Comparison of ENCODE assay signal across 27 cellular contexts in genomic region chr2:238125127-238125885, GRCh38. TPM values are rescaled to one million over a fixed set of nuclear protein-coding genes. Genes with fewer than 3 reads are reported as not detected.
DNase-seq lines count a peak whose midpoint lies in the region; ATAC-seq, FAIRE-seq and TF ChIP-seq lines count a peak whose summit lies in the region.
"Had no signal": no experiment of that assay in that cellular context is flagged by ENCODE, and none has a peak within 500 bp of the region (broad histone marks: within the 10 kb centered on the region; RNA-seq: fewer than 3 reads in every experiment).

No MANE protein-coding gene starts in this region.

- H3K9me3 ChIP-seq in GM12878 (replicated peaks; ENCODE audit: control insufficient read depth, insufficient read depth, low read length): peaks cover 4% of the 10 kb centered on the region; the same call in 2 of the 3 replicates
- no peaks in the 10 kb centered on the region for H3K9me3 ChIP-seq in kidney (ENCODE audit: control insufficient read depth in 1 of 2, low read length in 2 of 2)
- H3K9me3 ChIP-seq in psoas muscle: no peaks in the 10 kb centered on the region
- H3K9me3 ChIP-seq: BLaER1 treated with 17β-estradiol and CSF1 and Interleukin-3, amounts not matched to agents 10 nM and 100 nM; Caco-2; SK-N-SH had no signal

- H3K27me3 Mint-ChIP-seq in activated T-cell treated with anti-CD3 and anti-CD28 coated beads, Interleukin-2, amount 50 U/mL, for 24 hours: no peaks in the 10 kb centered on the region
- H3K27me3 Mint-ChIP-seq: CD4-positive, alpha-beta memory T cell had no signal

- no peak overlapping the region for H3K9ac ChIP-seq in GM12878 (ENCODE audit: control insufficient read depth, insufficient read depth, low read length)
- no peak overlapping the region for H3K9ac ChIP-seq in kidney (ENCODE audit: low read length in 2 of 2)
- H3K9ac ChIP-seq: BLaER1 treated with 17β-estradiol and CSF1 and Interleukin-3, amounts not matched to agents 10 nM and 100 nM; SK-N-SH had no signal

- H3K79me2 ChIP-seq in GM12878 (ENCODE audit: control insufficient read depth, insufficient read depth, low read length): no peaks in the 10 kb centered on the region

- no peaks in the 10 kb centered on the region for H4K20me1 ChIP-seq in GM12878 (ENCODE audit: control insufficient read depth, insufficient read depth)

- CTCF ChIA-PET in GM12878 (lab: Yijun Ruan, JAX): interaction anchor here (0.7 to 0.8 kb wide), 2 partner anchors 14 to 78 kb away, joined by 3 to 4 read pairs; partner anchors contain the start of gene ILKAP

- no peak for TF ChIP-seq EP300 in GM12878 (IDR thresholded peaks at IDR 0.05; ENCODE audit: borderline replicate concordance in 1 of 2, control insufficient read depth in 1 of 2, low read depth in 2 of 2, low read length in 2 of 2)

- in situ Hi-C loops in GM12878 (cut with MboI): no loop called here

- ATAC-seq in Right ventricle myocardium inferior: no peak
- peak; percentile 8; the same call in 1 of the 3 replicates for ATAC-seq in GM12878
- no peak for ATAC-seq in psoas muscle
- ATAC-seq in GM21447 (IDR thresholded peaks at IDR 0.05; ENCODE audit: unreplicated experiment): no peak

- RAD21 ChIA-PET in GM12878 (lab: Charles Lee; ENCODE audit: unreplicated experiment): no interaction called here

- no peak for TF ChIP-seq CTCF in GM12878 (IDR thresholded peaks at IDR 0.05 in 2 of 3, conservative IDR thresholded peaks at IDR 0.05 in 1 of 3; ENCODE audit: control insufficient read depth in 2 of 3, extremely low read depth in 1 of 3, insufficient read depth in 1 of 3, low read depth in 3 of 3, low read length in 3 of 3)
- TF ChIP-seq CTCF in kidney (IDR thresholded peaks at IDR 0.05; ENCODE audit: borderline replicate concordance, extremely low read depth, insufficient read depth): no peak
- TF ChIP-seq CTCF in psoas muscle (IDR thresholded peaks at IDR 0.05): no peak

- FAIRE-seq in GM12878 (lab: Jason Lieb, UNC) (no peak), kidney (lab: Jason Lieb, UNC) (no peak)
- FAIRE-seq: G401.6, GM18507 had no signal

- H3K36me3 ChIP-seq in GM12878 (ENCODE audit: control insufficient read depth in 2 of 2, insufficient read depth in 2 of 2, low read length in 1 of 2): no peaks in the 10 kb centered on the region
- no peaks in the 10 kb centered on the region for H3K36me3 ChIP-seq in kidney (ENCODE audit: control insufficient read depth in 1 of 2, insufficient read depth in 2 of 2, low read length in 2 of 2)
- H3K36me3 ChIP-seq in psoas muscle (ENCODE audit: insufficient read depth in 1 of 2, low read depth in 1 of 2): no peaks in the 10 kb centered on the region
- H3K36me3 ChIP-seq: BLaER1 treated with 17β-estradiol and CSF1 and Interleukin-3, amounts not matched to agents 10 nM and 100 nM had no signal

- H3K27ac ChIP-seq in GM12878 (ENCODE audit: control insufficient read depth, insufficient read depth) (no peak overlapping the region), kidney (ENCODE audit: low read depth in 2 of 2, low read length in 2 of 2) (no peak overlapping the region), psoas muscle (no peak overlapping the region)
- H3K27ac ChIP-seq: BLaER1 treated with 17β-estradiol and CSF1 and Interleukin-3, amounts not matched to agents 10 nM and 100 nM; PC-9 had no signal

- no peak overlapping the region for H3K4me3 Mint-ChIP-seq in activated T-cell treated with anti-CD3 and anti-CD28 coated beads, Interleukin-2, amount 50 U/mL, for 24 hours
- H3K4me3 Mint-ChIP-seq: CD4-positive, alpha-beta memory T cell had no signal

- H3K36me3 Mint-ChIP-seq in activated T-cell treated with anti-CD3 and anti-CD28 coated beads, Interleukin-2, amount 50 U/mL, for 24 hours (ENCODE audit: low read depth): no peaks in the 10 kb centered on the region
- H3K36me3 Mint-ChIP-seq: CD4-positive, alpha-beta memory T cell had no signal

- no peaks in the 10 kb centered on the region for H3K27me3 ChIP-seq in GM12878 (replicated peaks in 1 of 2; ENCODE audit: control insufficient read depth in 2 of 2, insufficient read depth in 2 of 2, low read length in 1 of 2)
- H3K27me3 ChIP-seq in psoas muscle (ENCODE audit: insufficient read depth in 3 of 3, low read length in 2 of 3): no peaks in the 10 kb centered on the region

- no peak overlapping the region for H3K27ac Mint-ChIP-seq in activated T-cell treated with anti-CD3 and anti-CD28 coated beads, Interleukin-2, amount 50 U/mL, for 24 hours
- H3K27ac Mint-ChIP-seq: CD4-positive, alpha-beta memory T cell had no signal

- H3K4me1 Mint-ChIP-seq in activated T-cell treated with anti-CD3 and anti-CD28 coated beads, Interleukin-2, amount 50 U/mL, for 24 hours (ENCODE audit: low read depth): no peaks in the 10 kb centered on the region

- SMC1A ChIA-PET in GM12878 (lab: Charles Lee; ENCODE audit: uncharacterized antibody, unreplicated experiment): interaction anchor here (1.0 kb wide), 1 partner anchor 16 kb away, joined by 4 read pairs; no protein-coding TSS in a partner anchor

- 58% methylated on average over 19 of the region's 20 CpGs for WGBS in GM12878 (ENCODE audit: insufficient coverage, insufficient replicate concordance, low lambda C conversion rate, missing lambda C conversion rate)
- 89 to 93% (median 91%) methylated on average over 16 to 20 of the region's 20 CpGs for WGBS in psoas muscle, 3 donors

- BruUV-seq in GM12878 (replicated peaks; lab: Mats Ljungman, UMichigan): no TSS peak

- POLR2A ChIA-PET in GM12878 (lab: Charles Lee): no interaction called here

- no peaks in the 10 kb centered on the region for H3K9me3 Mint-ChIP-seq in activated T-cell treated with anti-CD3 and anti-CD28 coated beads, Interleukin-2, amount 50 U/mL, for 24 hours
- H3K9me3 Mint-ChIP-seq: CD4-positive, alpha-beta memory T cell had no signal

- TF ChIP-seq RAD21 in GM12878 (IDR thresholded peaks at IDR 0.05; ENCODE audit: insufficient read depth, low read depth, low read length): no peak

- H3K4me1 ChIP-seq in GM12878 (ENCODE audit: control insufficient read depth, insufficient read depth, low read length): no peaks in the 10 kb centered on the region
- peaks cover 0 to 3% of the 10 kb centered on the region in 2 donors for H3K4me1 ChIP-seq in kidney (ENCODE audit: control insufficient read depth in 1 of 2, insufficient read depth in 1 of 2, low read depth in 1 of 2, low read length in 2 of 2)
- H3K4me1 ChIP-seq in psoas muscle: no peaks in the 10 kb centered on the region
- H3K4me1 ChIP-seq: Caco-2 had no signal

- H3K4me3 ChIP-seq in GM12878 (no peak overlapping the region), kidney (ENCODE audit: low read length in 2 of 2) (no peak overlapping the region), psoas muscle (no peak overlapping the region)
- H3K4me3 ChIP-seq: BLaER1 treated with 17β-estradiol and CSF1 and Interleukin-3, amounts not matched to agents 10 nM and 100 nM; PC-9 had no signal

- intact Hi-C loops in Right ventricle myocardium inferior (cut with DNase I): no loop called here
- intact Hi-C loops in cardiac septum (cut with DNase I): no loop called here
- intact Hi-C loops in GM12878 (cut with micrococcal nuclease; ENCODE audit: unreplicated experiment): no loop called here
- intact Hi-C loops in kidney (cut with DNase I): no loop called here
- intact Hi-C loops in psoas muscle (cut with DNase I): no loop called here

- TF ChIP-seq POLR2A in GM12878 (IDR thresholded peaks at IDR 0.05; ENCODE audit: low read depth, low read length): no peak

- H3K4me2 ChIP-seq in GM12878 (ENCODE audit: control insufficient read depth, insufficient read depth): no peak overlapping the region
- H3K4me2 ChIP-seq: BLaER1 treated with 17β-estradiol and CSF1 and Interleukin-3, amounts not matched to agents 10 nM and 100 nM; PC-9; SK-N-SH had no signal

- DNase-seq in Right ventricle myocardium inferior (ENCODE audit: missing footprints) (peak; percentile 50), cardiac septum (ENCODE audit: low spot score) (no peak), GM12878 (ENCODE audit: low read depth, low spot score) (no peak), kidney (peak; percentile 57), psoas muscle (peak; percentile 6 to 46)
- no peak for DNase-seq in activated T-cell treated with anti-CD3 and anti-CD28 coated beads, Interleukin-2, amount 50 U/mL, for 24 hours
- DNase-seq: 8988T; Caco-2; CD4-positive, alpha-beta memory T cell; DMS 273 treated with DMSO at 0.1 percent for 48 hours; H7; KBM-7; MM.1S; NCI-H1048; NCI-H146; NCI-H2029; NCI-H2227 treated with DMSO at 0.1 percent for 48 hours; NCI-H510A; NCI-H748 treated with DMSO at 0.1 percent for 48 hours; PC-9; RPMI8226; SIG-M5; SK-N-SH had no signal

- no peak overlapping the region for H2AFZ ChIP-seq in GM12878 (ENCODE audit: control insufficient read depth, low read depth, low read length)
- H2AFZ ChIP-seq: PC-9 had no signal

RNA-seq across cellular contexts. Expression of gene KLHL30, which starts 13.2 kb away (rescaled TPM):
- total RNA-seq in Right ventricle myocardium inferior (20.6 TPM), cardiac septum (14.3 TPM), GM12878 (2014; rRNA removed) (0.05 TPM in 1 of 2 replicates, not detected in the other), GM12878 (2014; rRNA removed; fragmentation: Illumina TruSeq; extraction: Trizol) (not detected in 2 replicates), GM12878 (2021) (0.05 TPM in 1 of 2 replicates, not detected in the other), kidney (5.7 TPM), psoas muscle (100 to 1,000 TPM in 3 of 4 donors, 10 to 100 TPM in 1; 82.1 to 175 (median 153) TPM)
- 0.12 and 0.13 TPM in 2 replicates for total RNA-seq in GM12878 (2013; cell fraction: nucleolus; rRNA removed)
- polyA plus RNA-seq in GM12878 (2011; ENCODE audit: low read depth): not detected
- polyA plus RNA-seq in GM12878 (2011; rRNA removed) (not detected in 2 replicates), GM12878 (2014; fragmentation: Illumina TruSeq; extraction: Trizol) (not detected in 2 replicates), GM12878 (2014; fragmentation: Nextera tagmentation; extraction: Ambion mirVana) (not detected), GM12878 (2014; rRNA removed) (not detected in 2 replicates), GM12878 (2016; fragmentation: Nextera tagmentation; extraction: Ambion mirVana) (under 1 TPM in 1 of 2 experiments, not detected in 1; 0.03 TPM), kidney (ENCODE audit: insufficient read depth, low read depth, low replicate concordance) (0.24 TPM), psoas muscle (100 to 1,000 TPM in 1 of 3 donors, 10 to 100 TPM in 2; 67.7 to 121 (median 91.7) TPM)
- polyA plus RNA-seq in GM12878 (2011; cell fraction: cytosol; rRNA removed): not detected in 2 replicates
- 0.09 TPM in 1 of 2 replicates, not detected in the other for polyA plus RNA-seq in GM12878 (2011; cell fraction: nucleus; rRNA removed)
- 0.03 TPM in 1 of 2 replicates, not detected in the other for polyA plus RNA-seq in GM12878 (2012)
- polyA minus RNA-seq in GM12878 (2011; rRNA and poly(A)+ RNA removed): not detected in 2 replicates
- polyA minus RNA-seq in GM12878 (2011; cell fraction: cytosol; rRNA and poly(A)+ RNA removed): not detected in 2 replicates
- not detected in 2 replicates for polyA minus RNA-seq in GM12878 (2011; cell fraction: nucleus; rRNA and poly(A)+ RNA removed)
- total RNA-seq: CD4-positive, alpha-beta memory T cell had no signal
- polyA plus RNA-seq: CD4-positive, alpha-beta memory T cell; SK-N-SH had no signal

RNA-seq across cellular contexts. Expression of gene ESPNL, which starts 25.2 kb away (rescaled TPM):
- not detected for total RNA-seq in Right ventricle myocardium inferior
- 0.08 TPM for total RNA-seq in cardiac septum
- total RNA-seq in GM12878 (2013; cell fraction: nucleolus; rRNA removed): 3.3 and 4.0 TPM in 2 replicates
- total RNA-seq in GM12878 (2014; rRNA removed): 0.49 and 0.56 TPM in 2 replicates
- total RNA-seq in GM12878 (2014; rRNA removed; fragmentation: Illumina TruSeq; extraction: Trizol): 0.14 and 0.18 TPM in 2 replicates
- 0.32 and 0.41 TPM in 2 replicates for total RNA-seq in GM12878 (2021)
- polyA plus RNA-seq in GM12878 (2011; ENCODE audit: low read depth): 0.07 TPM
- polyA plus RNA-seq in GM12878 (2011; rRNA removed): 0.56 and 0.94 TPM in 2 replicates
- 1.6 and 2.2 TPM in 2 replicates for polyA plus RNA-seq in GM12878 (2011; cell fraction: cytosol; rRNA removed)
- polyA plus RNA-seq in GM12878 (2011; cell fraction: nucleus; rRNA removed): 6.6 and 6.9 TPM in 2 replicates
- 0.38 and 0.48 TPM in 2 replicates for polyA plus RNA-seq in GM12878 (2012)
- polyA plus RNA-seq in GM12878 (2014; fragmentation: Illumina TruSeq; extraction: Trizol): 0.12 TPM in 1 of 2 replicates, not detected in the other
- polyA plus RNA-seq in GM12878 (2014; fragmentation: Nextera tagmentation; extraction: Ambion mirVana): not detected
- 0.36 and 0.39 TPM in 2 replicates for polyA plus RNA-seq in GM12878 (2014; rRNA removed)
- under 1 TPM in 1 of 2 experiments, not detected in 1; 0.05 TPM for polyA plus RNA-seq in GM12878 (2016; fragmentation: Nextera tagmentation; extraction: Ambion mirVana)
- polyA minus RNA-seq in GM12878 (2011; rRNA and poly(A)+ RNA removed): 0.15 and 0.62 TPM in 2 replicates
- polyA minus RNA-seq in GM12878 (2011; cell fraction: cytosol; rRNA and poly(A)+ RNA removed): 0.94 TPM in 1 of 2 replicates, not detected in the other
- 0.60 and 0.77 TPM in 2 replicates for polyA minus RNA-seq in GM12878 (2011; cell fraction: nucleus; rRNA and poly(A)+ RNA removed)
- 2.7 TPM for total RNA-seq in kidney
- polyA plus RNA-seq in kidney (ENCODE audit: insufficient read depth, low read depth, low replicate concordance): 0.28 TPM
- under 1 TPM in 3 of 4 donors, not detected in 1; 0.17 to 0.32 (median 0.22) TPM for total RNA-seq in psoas muscle
- polyA plus RNA-seq in psoas muscle: under 1 TPM; 0.04 to 0.14 (median 0.12) TPM
- total RNA-seq: Caco-2 had no signal
- polyA plus RNA-seq: CD4-positive, alpha-beta memory T cell had no signal

RNA-seq across cellular contexts. Expression of gene ERFE, which starts 33.5 kb away (rescaled TPM):
- total RNA-seq in Right ventricle myocardium inferior: 0.51 TPM
- 0.62 TPM for total RNA-seq in cardiac septum
- total RNA-seq in GM12878 (2013; cell fraction: nucleolus; rRNA removed): not detected in 2 replicates
- not detected in 2 replicates for total RNA-seq in GM12878 (2014; rRNA removed)
- not detected in 2 replicates for total RNA-seq in GM12878 (2014; rRNA removed; fragmentation: Illumina TruSeq; extraction: Trizol)
- not detected in 2 replicates for total RNA-seq in GM12878 (2021)
- polyA plus RNA-seq in GM12878 (2011; ENCODE audit: low read depth): not detected
- polyA plus RNA-seq in GM12878 (2011; rRNA removed): not detected in 2 replicates
- polyA plus RNA-seq in GM12878 (2011; cell fraction: cytosol; rRNA removed): not detected in 2 replicates
- not detected in 2 replicates for polyA plus RNA-seq in GM12878 (2011; cell fraction: nucleus; rRNA removed)
- 0.11 TPM in 1 of 2 replicates, not detected in the other for polyA plus RNA-seq in GM12878 (2012)
- polyA plus RNA-seq in GM12878 (2014; fragmentation: Illumina TruSeq; extraction: Trizol): not detected in 2 replicates
- polyA plus RNA-seq in GM12878 (2014; fragmentation: Nextera tagmentation; extraction: Ambion mirVana): not detected
- not detected in 2 replicates for polyA plus RNA-seq in GM12878 (2014; rRNA removed)
- polyA plus RNA-seq in GM12878 (2016; fragmentation: Nextera tagmentation; extraction: Ambion mirVana): not detected
- not detected in 2 replicates for polyA minus RNA-seq in GM12878 (2011; rRNA and poly(A)+ RNA removed)
- polyA minus RNA-seq in GM12878 (2011; cell fraction: cytosol; rRNA and poly(A)+ RNA removed): not detected in 2 replicates
- polyA minus RNA-seq in GM12878 (2011; cell fraction: nucleus; rRNA and poly(A)+ RNA removed): 0.24 TPM in 1 of 2 replicates, not detected in the other
- 61.4 TPM for total RNA-seq in kidney
- 1.6 TPM for polyA plus RNA-seq in kidney (ENCODE audit: insufficient read depth, low read depth, low replicate concordance)
- 10 to 100 TPM in 1 of 4 donors, 1 to 10 TPM in 3; 1.8 to 18.2 (median 4.5) TPM for total RNA-seq in psoas muscle
- 10 to 100 TPM in 1 of 3 donors, 1 to 10 TPM in 2; 1.4 to 15.4 (median 1.7) TPM for polyA plus RNA-seq in psoas muscle
- total RNA-seq: CD4-positive, alpha-beta memory T cell had no signal
- polyA plus RNA-seq: CD4-positive, alpha-beta memory T cell had no signal

Comparison
In these comparisons a context has a peak if more than half of its experiments do, and no peak if none do; other contexts are left out.
1. DNase-seq: peak in Right ventricle myocardium inferior (single experiment), kidney (single experiment) and psoas muscle (2 of 2); none in cardiac septum (single experiment), GM12878 (single experiment) and activated T-cell treated with anti-CD3 and anti-CD28 coated beads, Interleukin-2, amount 50 U/mL, for 24 hours (single experiment).